ENCODE assay signal across 10 cellular contexts in genomic region chr13:75771818-75772217, GRCh38.
DNase-seq lines count a peak whose midpoint lies in the region; ATAC-seq and TF ChIP-seq lines count a peak whose summit lies in the region.
"Had no signal": no experiment of that assay in that cellular context is flagged by ENCODE, and none has a peak within 500 bp of the region (broad histone marks: within the 10 kb centered on the region; RNA-seq: fewer than 3 reads in every experiment).

No MANE protein-coding gene starts in this region.

- CTCF ChIA-PET in HCT116 (lab: Charles Lee) = no interaction called here

- in situ Hi-C loops in ACHN (cut with HindIII; ENCODE audit: low pct_ligation_motif_present, low pct_unique_long_range_greater_than_20kb, low sequenced_read_pairs) = no loop called here

- POLR2A ChIA-PET in HCT116 (lab: Charles Lee) = no interaction called here

- RAD21 ChIA-PET in HCT116 (lab: Charles Lee; ENCODE audit: low non-redundant PET in 1 of 2, low total read pairs in 2 of 2, uncharacterized antibody in 2 of 2, unreplicated experiment in 2 of 2) = no interaction called here

- no peak overlapping the region for H3K4me3 ChIP-seq in HCT116 (replicated peaks in 1 of 2; ENCODE audit: low read depth in 1 of 2, low read length in 2 of 2)
- H3K4me3 ChIP-seq in left lung = no peak overlapping the region
- H3K4me3 ChIP-seq in lower leg skin (ENCODE audit: low read depth, poor library complexity, severe bottlenecking) = no peak overlapping the region

- H4K20me1 ChIP-seq in HCT116 (ENCODE audit: insufficient read depth) = no peaks in the 10 kb centered on the region

- H3K79me2 ChIP-seq in HCT116 (ENCODE audit: insufficient read depth, low read length) = no peaks in the 10 kb centered on the region

- peak; percentile 82 for DNase-seq in ACHN
- peak; percentile 64 for DNase-seq in HCT116 (ENCODE audit: low read depth, low spot score)
- peak; percentile 75 for DNase-seq in astrocyte of the hippocampus (ENCODE audit: low read depth, low spot score)
- no peak for DNase-seq in left lung
- no peak for DNase-seq in lower leg skin (ENCODE audit: low spot score in 2 of 2)
- DNase-seq: activated CD4-positive, alpha-beta T cell treated with anti-CD3 and anti-CD28 coated beads, Interleukin-2, amount 10 ng/mL, durations not matched to agents 7 days and 5 days; CD8-positive, alpha-beta T cell had no signal

- intact Hi-C loops in HCT116 (cut with micrococcal nuclease) (no loop called here), left lung (cut with DNase I) (no loop called here), lower leg skin (cut with DNase I; ENCODE audit: low total_unique reads) (no loop called here)

- H3K4me2 ChIP-seq in HCT116 (ENCODE audit: low read length) = peak overlapping the region; percentile 59

- H3K4me1 ChIP-seq in HCT116 (ENCODE audit: control insufficient read depth in 1 of 2, insufficient read depth in 2 of 2, low read length in 2 of 2) = peaks cover 7 to 23% of the 10 kb centered on the region in 2 experiments
- no peaks in the 10 kb centered on the region for H3K4me1 ChIP-seq in left lung

- H3K9me2 ChIP-seq in HCT116 (ENCODE audit: insufficient read depth) = no peaks in the 10 kb centered on the region

- H3K36me3 ChIP-seq in HCT116 (ENCODE audit: control insufficient read depth in 1 of 2, insufficient read depth in 2 of 2, low read length in 2 of 2) (no peaks in the 10 kb centered on the region), left lung (no peaks in the 10 kb centered on the region)

- H3K27ac ChIP-seq in HCT116 (ENCODE audit: low read depth, low read length) (no peak overlapping the region; the same call in 1 of the 2 replicates), left lung (peak overlapping the region; percentile 16 to 51)

- H3K27me3 ChIP-seq in HCT116 (ENCODE audit: insufficient read depth, low read length) (no peaks in the 10 kb centered on the region), left lung (no peaks in the 10 kb centered on the region)

- H2AFZ ChIP-seq in HCT116 (ENCODE audit: low read depth, low read length, poor library complexity, severe bottlenecking) = no peak overlapping the region

- ATAC-seq in HCT116 (peak; percentile 88), left lung (peak; percentile 51), HG03280 (IDR thresholded peaks at IDR 0.05; ENCODE audit: unreplicated experiment) (no peak), GM18505 (IDR thresholded peaks at IDR 0.05; ENCODE audit: unreplicated experiment) (no peak), HG03565 (IDR thresholded peaks at IDR 0.05; ENCODE audit: unreplicated experiment) (no peak)
- ATAC-seq: CD8-positive, alpha-beta T cell had no signal

- TF ChIP-seq RAD21 in HCT116 (IDR thresholded peaks at IDR 0.05; ENCODE audit: low read depth) = no peak

- TF ChIP-seq POLR2A in HCT116 (IDR thresholded peaks at IDR 0.05; ENCODE audit: borderline replicate concordance, extremely low read depth, insufficient read depth, insufficient read length) (no peak), lower leg skin (IDR thresholded peaks at IDR 0.05) (no peak), GM18505 (IDR thresholded peaks at IDR 0.05; ENCODE audit: borderline replicate concordance, extremely low read depth, insufficient read depth, insufficient read length) (no peak)

- TF ChIP-seq CTCF in HCT116 (IDR thresholded peaks at IDR 0.05 in 2 of 3, conservative IDR thresholded peaks at IDR 0.05 in 1 of 3; ENCODE audit: borderline replicate concordance in 1 of 3, insufficient read depth in 1 of 3, low read depth in 2 of 3, low read length in 2 of 3) = no peak
- no peak for TF ChIP-seq CTCF in left lung (IDR thresholded peaks at IDR 0.05)
- TF ChIP-seq CTCF in lower leg skin (IDR thresholded peaks at IDR 0.05) = no peak

- BruUV-seq in HCT116 (replicated peaks; lab: Mats Ljungman, UMichigan) = no TSS peak

- H3K9ac ChIP-seq in HCT116 (ENCODE audit: low read length) = no peak overlapping the region

- H3K9me3 ChIP-seq in HCT116 (ENCODE audit: control insufficient read depth in 1 of 2, insufficient read depth in 1 of 2, low read depth in 1 of 2, low read length in 2 of 2) (no peaks in the 10 kb centered on the region), left lung (no peaks in the 10 kb centered on the region)

TF ChIP-seq in HCT116, 20 proteins besides CTCF, POLR2A, EP300 and RAD21:
- no peak for TF ChIP-seq ZNF274 (IDR thresholded peaks at IDR 0.05; ENCODE audit: low read depth, low read length)
- TF ChIP-seq FOSL1 (IDR thresholded peaks at IDR 0.05; ENCODE audit: low read depth) = peak; percentile 86
- TF ChIP-seq YY1 (IDR thresholded peaks at IDR 0.05; ENCODE audit: extremely low read depth, insufficient replicate concordance, low read depth, low read length) = no peak
- no peak for TF ChIP-seq SRF (IDR thresholded peaks at IDR 0.05; ENCODE audit: low read depth)
- no peak for TF ChIP-seq EZH2phosphoT487 (IDR thresholded peaks at IDR 0.05; ENCODE audit: borderline replicate concordance)
- no peak for TF ChIP-seq ZBTB33 (IDR thresholded peaks at IDR 0.05; ENCODE audit: extremely low read depth, insufficient replicate concordance, low read length)
- peak; percentile 80 for TF ChIP-seq JUND (IDR thresholded peaks at IDR 0.05)
- TF ChIP-seq ELF1 (IDR thresholded peaks at IDR 0.05; ENCODE audit: borderline replicate concordance, low read depth) = no peak
- peak; percentile 55 for TF ChIP-seq SP1 (IDR thresholded peaks at IDR 0.05; ENCODE audit: low read depth)
- no peak for TF ChIP-seq TCF7L2 (IDR thresholded peaks at IDR 0.05; ENCODE audit: borderline replicate concordance, extremely low read depth, insufficient read depth, insufficient read length)
- TF ChIP-seq CEBPB (IDR thresholded peaks at IDR 0.05; ENCODE audit: low read depth) = peak; percentile 66
- no peak for TF ChIP-seq REST (IDR thresholded peaks at IDR 0.05; ENCODE audit: low read depth)
- TF ChIP-seq ZFX (IDR thresholded peaks at IDR 0.05) = no peak
- TF ChIP-seq CBX3 (IDR thresholded peaks at IDR 0.05; ENCODE audit: low read depth) = peak; percentile 33; the same call in 1 of the 2 replicates
- no peak for TF ChIP-seq POLR2AphosphoS5 (IDR thresholded peaks at IDR 0.05; ENCODE audit: low read depth, low read length)
- no peak for TF ChIP-seq EZH2 (IDR thresholded peaks at IDR 0.05)
- TF ChIP-seq MAX (IDR thresholded peaks at IDR 0.05) = no peak
- TF ChIP-seq EGR1 (IDR thresholded peaks at IDR 0.05; ENCODE audit: low read depth) = peak; percentile 52; the same call in 1 of the 2 replicates
- no peak for TF ChIP-seq ATF3 (IDR thresholded peaks at IDR 0.05)
- 0 out of 2 replicates have a peak, but pooled peaks have one; percentile 31 for TF ChIP-seq SIN3A (IDR thresholded peaks at IDR 0.05; ENCODE audit: low read depth)

Comparison
In these comparisons a context has a peak if more than half of its experiments do, and no peak if none do; other contexts are left out.
1. DNase-seq: peak in ACHN (single experiment), HCT116 (single experiment) and astrocyte of the hippocampus (single experiment); none in left lung (0 of 2) and lower leg skin (0 of 2).
2. ATAC-seq: peak in HCT116 (single experiment) and left lung (single experiment); none in HG03280 (single experiment), GM18505 (single experiment) and HG03565 (single experiment).